Comparison of ENCODE assay signal across 20 cellular contexts in genomic region chr4:143455211-143455610, GRCh38. TPM values are rescaled to one million over a fixed set of nuclear protein-coding genes. Genes with fewer than 3 reads are reported as not detected.
DNase-seq lines count a peak whose midpoint lies in the region; ATAC-seq and TF ChIP-seq lines count a peak whose summit lies in the region.
"Had no signal": no experiment of that assay in that cellular context is flagged by ENCODE, and none has a peak within 500 bp of the region (broad histone marks: within the 10 kb centered on the region; RNA-seq: fewer than 3 reads in every experiment).

No MANE protein-coding gene starts in this region.

- H2AK5ac ChIP-seq in mesendoderm (ENCODE audit: low read length): no peak overlapping the region

- no peaks in the 10 kb centered on the region for H3K9me3 Mint-ChIP-seq in WTC11
- no peaks in the 10 kb centered on the region for H3K9me3 Mint-ChIP-seq in activated T-helper 17 cell treated with anti-CD3 and anti-CD28 coated beads, Interleukin-2, amount 50 U/mL, for 72 hours
- H3K9me3 Mint-ChIP-seq: CD8-positive, alpha-beta T cell; IgD-negative memory B cell had no signal

- peak overlapping the region; percentile 36 for H3K27ac Mint-ChIP-seq in WTC11
- H3K27ac Mint-ChIP-seq in activated T-helper 17 cell treated with anti-CD3 and anti-CD28 coated beads, Interleukin-2, amount 50 U/mL, for 72 hours: no peak overlapping the region
- H3K27ac Mint-ChIP-seq: CD8-positive, alpha-beta T cell; IgD-negative memory B cell had no signal

- no peaks in the 10 kb centered on the region for H3K79me1 ChIP-seq in mesendoderm (ENCODE audit: low read length)

- no peak overlapping the region for H4K8ac ChIP-seq in mesendoderm (ENCODE audit: low read depth, low read length)

- peaks cover 18% of the 10 kb centered on the region for H3K4me1 Mint-ChIP-seq in WTC11
- no peaks in the 10 kb centered on the region for H3K4me1 Mint-ChIP-seq in activated T-helper 17 cell treated with anti-CD3 and anti-CD28 coated beads, Interleukin-2, amount 50 U/mL, for 72 hours
- H3K4me1 Mint-ChIP-seq: IgD-negative memory B cell had no signal

- WGBS in mesendoderm (ENCODE audit: extremely low coverage, insufficient coverage, low lambda C conversion rate): no CpG with 5 or more reads among the region's 3 CpGs

- no peak overlapping the region for H2BK5ac ChIP-seq in mesendoderm (ENCODE audit: low read length)

- no peaks in the 10 kb centered on the region for H3K79me2 ChIP-seq in mesendoderm (ENCODE audit: control insufficient read depth, insufficient read depth, low read length)

- H3K23ac ChIP-seq in mesendoderm (ENCODE audit: low read length): no peak overlapping the region

- DNase-seq in Right ventricle myocardium superior: no peak
- no peak for DNase-seq in cardiac septum (ENCODE audit: low spot score)
- DNase-seq in WTC11 (ENCODE audit: low spot score): no peak
- DNase-seq in choroid plexus epithelial cell (ENCODE audit: low read depth): peak; percentile 15
- peak; percentile 32 for DNase-seq in mesendoderm
- DNase-seq in sciatic nerve (ENCODE audit: low spot score): no peak
- DNase-seq in SW 1271 (lab: John Stamatoyannopoulos, UW): no peak
- DNase-seq: 8988T; AML-193; C1 segment of cervical spinal cord; CD8-positive, alpha-beta T cell; DMS153; Karpas-422; MV-4-11; NCI-H1105 treated with DMSO at 0.1 percent for 48 hours; NCI-H2029 treated with DMSO at 0.1 percent for 48 hours; NCI-H2171; NCI-H524 treated with DMSO at 0.1 percent for 48 hours had no signal

- TF ChIP-seq CTCF in WTC11 (IDR thresholded peaks at IDR 0.05) (no peak), choroid plexus epithelial cell (conservative IDR thresholded peaks at IDR 0.05; ENCODE audit: low read depth, low read length) (no peak)

- H2BK15ac ChIP-seq in mesendoderm (replicated peaks; ENCODE audit: low read depth): no peak overlapping the region

- ATAC-seq in Right ventricle myocardium superior (ENCODE audit: poor library complexity) (peak; percentile 21), WTC11 (no peak), sciatic nerve (no peak)
- ATAC-seq in activated T-helper 17 cell treated with anti-CD3 and anti-CD28 coated beads, Interleukin-2, amount 50 U/mL, for 72 hours (replicated peaks): no peak
- ATAC-seq: CD8-positive, alpha-beta T cell had no signal

- H3K36me3 Mint-ChIP-seq in WTC11: peaks cover under 1% of the 10 kb centered on the region; the same call in 1 of the 2 replicates
- H3K36me3 Mint-ChIP-seq in activated T-helper 17 cell treated with anti-CD3 and anti-CD28 coated beads, Interleukin-2, amount 50 U/mL, for 72 hours (ENCODE audit: low read depth): no peaks in the 10 kb centered on the region
- H3K36me3 Mint-ChIP-seq: CD8-positive, alpha-beta T cell had no signal

- H3K27ac ChIP-seq in mesendoderm (ENCODE audit: low read depth, low read length): no peak overlapping the region

- POLR2A ChIA-PET in WTC11 (lab: Charles Lee): no interaction called here

- no peaks in the 10 kb centered on the region for H3K27me3 ChIP-seq in mesendoderm (ENCODE audit: insufficient read depth, low read length, poor library complexity)

- no peak overlapping the region for H3K18ac ChIP-seq in mesendoderm (ENCODE audit: low read length)

- no peak overlapping the region for H4K5ac ChIP-seq in mesendoderm (ENCODE audit: low read length)

- no peak overlapping the region for H3K9ac ChIP-seq in mesendoderm (ENCODE audit: low read length)

- H3K4me3 ChIP-seq in choroid plexus epithelial cell (ENCODE audit: low read depth, low read length) (no peak overlapping the region), mesendoderm (ENCODE audit: low read length) (no peak overlapping the region)

- no peak overlapping the region for H3K4me3 Mint-ChIP-seq in WTC11
- H3K4me3 Mint-ChIP-seq in activated T-helper 17 cell treated with anti-CD3 and anti-CD28 coated beads, Interleukin-2, amount 50 U/mL, for 72 hours: no peak overlapping the region
- H3K4me3 Mint-ChIP-seq: CD8-positive, alpha-beta T cell; IgD-negative memory B cell had no signal

- no peak overlapping the region for H3K56ac ChIP-seq in mesendoderm (ENCODE audit: low read length)

- no peaks in the 10 kb centered on the region for H3K36me3 ChIP-seq in mesendoderm (ENCODE audit: control insufficient read depth, insufficient read depth, low read length)

- CTCF ChIA-PET in WTC11 (lab: Charles Lee): interaction anchor here (0.9 to 1.3 kb wide), 3 partner anchors 14 to 126 kb away, joined by 3 read pairs; no protein-coding TSS in a partner anchor

- H3K4ac ChIP-seq in mesendoderm (ENCODE audit: low read depth, low read length): no peak overlapping the region

- H2BK120ac ChIP-seq in mesendoderm (ENCODE audit: low read depth, low read length): no peak overlapping the region

- H3K4me2 ChIP-seq in mesendoderm (ENCODE audit: low read length): no peak overlapping the region

- H3K4me1 ChIP-seq in mesendoderm (ENCODE audit: control insufficient read depth, low read depth, low read length): peaks cover 3% of the 10 kb centered on the region

- no peaks in the 10 kb centered on the region for H3K27me3 Mint-ChIP-seq in WTC11 (ENCODE audit: low read depth)
- H3K27me3 Mint-ChIP-seq in activated T-helper 17 cell treated with anti-CD3 and anti-CD28 coated beads, Interleukin-2, amount 50 U/mL, for 72 hours: peaks cover 11% of the 10 kb centered on the region
- H3K27me3 Mint-ChIP-seq: IgD-negative memory B cell had no signal

- intact Hi-C loops in Right ventricle myocardium superior (cut with DNase I) (loop anchor here (10.0 kb wide), 1 partner anchor 120 kb away; the partner anchor contains the start of gene GAB1), cardiac septum (cut with DNase I) (loop anchor here (5.0 kb wide), 1 partner anchor 33 kb away; no protein-coding TSS in a partner anchor), sciatic nerve (cut with DNase I) (no loop called here)

TF ChIP-seq in WTC11, 78 proteins besides CTCF, POLR2A, EP300 and RAD21:
- TF ChIP-seq SOX15 (CRISPR knock-in tag; IDR thresholded peaks at IDR 0.05) (no peak), ZNF232 (CRISPR knock-in tag; IDR thresholded peaks at IDR 0.05) (no peak), ATF1 (CRISPR knock-in tag; IDR thresholded peaks at IDR 0.05) (no peak), GRHL2 (CRISPR knock-in tag; IDR thresholded peaks at IDR 0.05; ENCODE audit: insufficient replicate concordance, severe bottlenecking) (no peak), RORB (CRISPR knock-in tag; IDR thresholded peaks at IDR 0.05) (no peak), HMGA2 (CRISPR knock-in tag; IDR thresholded peaks at IDR 0.05) (no peak), CBFB (CRISPR knock-in tag; IDR thresholded peaks at IDR 0.05; ENCODE audit: low read depth) (no peak), AFF4 (CRISPR knock-in tag; IDR thresholded peaks at IDR 0.05; ENCODE audit: borderline replicate concordance) (no peak), FOXK1 (CRISPR knock-in tag; IDR thresholded peaks at IDR 0.05) (no peak), SP1 (CRISPR knock-in tag; conservative IDR thresholded peaks at IDR 0.05) (no peak)
TF ChIP-seq in WTC11: peak in this region for 0.

RNA-seq across cellular contexts. Expression of gene SMARCA5, which starts 58.3 kb away (rescaled TPM):
- total RNA-seq in Right ventricle myocardium superior: 27.9 TPM
- 37.7 TPM for total RNA-seq in cardiac septum
- 89.6 to 98.8 TPM (median 91.1 TPM) in 3 replicates for total RNA-seq in WTC11 (2021)
- polyA plus RNA-seq in mesendoderm (2013, experiment 1 of 2): 75.9 TPM
- polyA plus RNA-seq in mesendoderm (2013, experiment 2 of 2): 76.8 TPM
- total RNA-seq in sciatic nerve: 55.6 TPM
- total RNA-seq in activated T-helper 17 cell treated with anti-CD3 and anti-CD28 coated beads, Interleukin-2, amount 50 U/mL, for 72 hours: 10 to 100 TPM; 45.4 to 55.1 TPM

Comparison
In these comparisons a context has a peak if more than half of its experiments do, and no peak if none do; other contexts are left out.
1. DNase-seq: peak in choroid plexus epithelial cell (single experiment) and mesendoderm (single experiment); none in Right ventricle myocardium superior (single experiment), cardiac septum (single experiment), WTC11 (single experiment), sciatic nerve (single experiment) and SW 1271 (0 of 2).